In the genomic region with DNA sequence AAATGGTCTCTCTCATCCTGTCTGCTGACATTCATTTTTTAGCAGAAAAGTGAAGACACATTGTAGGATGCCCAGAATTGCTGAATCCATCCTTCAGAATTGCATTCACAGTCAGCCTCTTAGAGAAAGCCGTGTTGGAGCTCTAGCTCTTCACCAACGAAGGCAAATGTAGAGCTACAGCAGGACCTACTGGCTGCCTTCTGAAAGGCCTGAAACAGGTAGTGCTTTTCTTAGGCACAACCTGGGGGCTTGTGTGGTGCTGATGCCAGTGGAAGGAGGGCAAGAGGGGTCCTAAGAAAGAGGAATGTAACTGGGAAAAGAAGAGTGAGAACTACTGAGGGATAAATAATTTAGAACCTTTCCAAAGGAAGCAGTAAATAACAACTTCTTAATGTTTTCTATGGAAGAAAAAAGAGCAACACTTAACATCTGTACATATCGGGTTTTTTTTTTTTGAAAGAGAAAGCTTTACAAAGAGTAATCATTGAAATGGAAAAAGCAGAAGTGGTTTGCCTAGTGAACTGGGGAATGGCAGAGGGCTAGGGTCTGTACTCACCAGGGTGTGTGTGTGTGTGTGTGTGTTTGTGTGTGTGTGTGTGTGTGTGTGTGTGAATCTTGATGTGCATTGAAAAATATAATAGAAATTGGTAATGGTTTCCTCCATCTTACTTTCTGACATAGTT, we compare ENCODE assay signal across 8 cellular contexts.
DNase-seq lines count a peak whose midpoint lies in the region; ATAC-seq, FAIRE-seq and TF ChIP-seq lines count a peak whose summit lies in the region.

No MANE protein-coding gene starts in this region.

- no peak for TF ChIP-seq POLR2A in lower leg skin (IDR thresholded peaks at IDR 0.05)

- peaks cover 11% of the 10 kb centered on the region for H3K4me1 ChIP-seq in foreskin keratinocyte

- TF ChIP-seq CTCF in GM12865 (IDR thresholded peaks at IDR 0.05; ENCODE audit: insufficient read depth, low read depth, low read length, missing control alignments) (no peak), lower leg skin (IDR thresholded peaks at IDR 0.05) (no peak), foreskin keratinocyte (conservative IDR thresholded peaks at IDR 0.05) (no peak)

- DNase-seq in GM12865 (ENCODE audit: low read depth) (peak; percentile 35), SKM-1 treated with dmso at 0.1 percent for 144 hours (lab: John Stamatoyannopoulos, UW; ENCODE audit: unreplicated experiment) (peak; percentile 64), lower leg skin (ENCODE audit: low spot score in 2 of 2) (no peak), frontal cortex (ENCODE audit: low spot score in 2 of 2) (no peak), foreskin keratinocyte (no peak)
- DNase-seq in activated naive CD4-positive, alpha-beta T cell treated with anti-CD3 and anti-CD28 coated beads for 36 hours, result no peak

- H3K27me3 ChIP-seq in foreskin keratinocyte, result no peaks in the 10 kb centered on the region

- H3K27ac Mint-ChIP-seq in activated naive CD4-positive, alpha-beta T cell treated with anti-CD3 and anti-CD28 coated beads for 36 hours, result no peak overlapping the region

- CTCF ChIA-PET in activated naive CD4-positive, alpha-beta T cell treated with anti-CD3 and anti-CD28 coated beads for 36 hours (lab: Charles Lee), result interaction anchor here (1.2 kb wide), 1 partner anchor 16 kb away, joined by 3 read pairs; no protein-coding TSS in a partner anchor

- no peaks in the 10 kb centered on the region for H3K27me3 Mint-ChIP-seq in activated naive CD4-positive, alpha-beta T cell treated with anti-CD3 and anti-CD28 coated beads for 36 hours (ENCODE audit: low read depth)

- H3K27ac ChIP-seq in foreskin keratinocyte, result no peak overlapping the region

- no peak overlapping the region for H3K4me3 Mint-ChIP-seq in activated naive CD4-positive, alpha-beta T cell treated with anti-CD3 and anti-CD28 coated beads for 36 hours

- FAIRE-seq in frontal cortex (lab: Jason Lieb, UNC), result no peak

- H3K36me3 Mint-ChIP-seq in activated naive CD4-positive, alpha-beta T cell treated with anti-CD3 and anti-CD28 coated beads for 36 hours (ENCODE audit: low read depth), result no peaks in the 10 kb centered on the region

- H3K4me1 Mint-ChIP-seq in activated naive CD4-positive, alpha-beta T cell treated with anti-CD3 and anti-CD28 coated beads for 36 hours (ENCODE audit: low read depth), result peaks cover 4% of the 10 kb centered on the region

- intact Hi-C loops in lower leg skin (cut with DNase I; ENCODE audit: low total_unique reads), result no loop called here
- intact Hi-C loops in activated naive CD4-positive, alpha-beta T cell treated with anti-CD3 and anti-CD28 coated beads for 36 hours (cut with micrococcal nuclease), result no loop called here

- H3K4me3 ChIP-seq in GM12865 (ENCODE audit: low read depth, low read length), result no peak overlapping the region
- H3K4me3 ChIP-seq in lower leg skin (ENCODE audit: low read depth, poor library complexity, severe bottlenecking), result no peak overlapping the region

- WGBS in lower leg skin, 2 donors, result 76 to 81% methylated on average over 3 of the region's 3 CpGs

- ATAC-seq in GM21367 (IDR thresholded peaks at IDR 0.05; ENCODE audit: unreplicated experiment) (peak; percentile 96), HG03139 (IDR thresholded peaks at IDR 0.05; ENCODE audit: unreplicated experiment) (peak; percentile 96), foreskin keratinocyte (no peak)

- H3K9me3 Mint-ChIP-seq in activated naive CD4-positive, alpha-beta T cell treated with anti-CD3 and anti-CD28 coated beads for 36 hours, result no peaks in the 10 kb centered on the region

Comparison
In these comparisons a context has a peak if more than half of its experiments do, and no peak if none do; other contexts are left out.
1. DNase-seq: peak in GM12865 (single experiment) and SKM-1 treated with dmso at 0.1 percent for 144 hours (single experiment); none in lower leg skin (0 of 2), activated naive CD4-positive, alpha-beta T cell treated with anti-CD3 and anti-CD28 coated beads for 36 hours (single experiment), frontal cortex (0 of 2) and foreskin keratinocyte (0 of 2).